In the genomic region with DNA sequence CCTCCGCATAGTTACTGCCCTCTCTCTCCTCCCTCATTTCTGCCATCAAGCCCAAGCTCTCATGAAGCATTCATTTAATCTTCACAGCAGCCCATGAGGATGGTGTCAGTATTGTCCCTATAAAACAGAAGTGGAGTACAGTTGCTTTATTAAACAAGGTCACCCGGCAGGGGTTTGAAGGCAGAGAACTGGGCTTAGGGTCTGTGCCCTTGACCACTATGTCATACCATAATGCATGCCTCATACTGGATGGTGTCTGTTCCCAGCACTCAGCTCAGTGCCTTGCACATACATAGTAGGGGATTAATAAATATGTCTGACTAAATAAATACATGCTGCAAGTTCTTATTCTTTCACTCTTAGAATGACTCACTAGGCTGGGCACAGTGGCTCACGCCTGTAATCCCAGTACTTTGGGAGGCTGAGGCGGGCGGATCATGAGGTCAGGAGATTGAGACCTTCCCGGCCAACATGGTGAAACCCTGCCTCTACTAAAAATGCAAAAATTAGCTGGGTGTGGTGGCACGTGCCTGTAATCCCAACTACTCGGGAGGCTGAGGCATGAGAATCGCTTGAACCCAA, we compare ENCODE assay signal across 8 cellular contexts. TPM values are rescaled to one million over a fixed set of nuclear protein-coding genes. Genes with fewer than 3 reads are reported as not detected.
DNase-seq lines count a peak whose midpoint lies in the region; ATAC-seq, FAIRE-seq and TF ChIP-seq lines count a peak whose summit lies in the region.
"Not testable (repeated sequence)": the region's sequence is repeated elsewhere in the genome, so short reads cannot be mapped to it uniquely, and the experiment has no call there.

No MANE protein-coding gene starts in this region.

- H3K9me3 ChIP-seq in A549, pancreas: not testable (repeated sequence)

- POLR2A ChIA-PET in A549 (lab: Yijun Ruan, JAX) = interaction anchor here (0.6 to 5.5 kb wide), 11 partner anchors 12 to 220 kb away, joined by 3 to 119 read pairs (median 5); partner anchors contain the start of genes NMB and SEC11A
- POLR2A ChIA-PET in T-cell (lab: Charles Lee) = interaction anchor here (0.6 to 1.2 kb wide), 7 partner anchors 12 to 60 kb away, joined by 3 to 5 read pairs (median 4); no protein-coding TSS in a partner anchor

- not testable (repeated sequence) for FAIRE-seq in A549 (lab: Jason Lieb, UNC); pancreas (lab: Jason Lieb, UNC)

- H3K27ac ChIP-seq in A549 (peak overlapping the region; percentile 82 to 91), pancreas (peak overlapping the region in 2 of 4 donors; percentile 57 to 62)

- H3K27ac Mint-ChIP-seq in T-cell = peak overlapping the region; percentile 89 to 90

- H3K4me1 Mint-ChIP-seq in T-cell = peaks cover 44 to 47% (median 44%) of the 10 kb centered on the region in 3 donors

- not testable (repeated sequence) for TF ChIP-seq EP300 in A549 (IDR thresholded peaks at IDR 0.05)

- not testable (repeated sequence) for TF ChIP-seq CTCF in A549 (IDR thresholded peaks at IDR 0.05); pancreas (IDR thresholded peaks at IDR 0.05)

- CTCF ChIA-PET in A549 (lab: Yijun Ruan, JAX) = interaction anchor here (0.6 to 5.1 kb wide), 11 partner anchors 12 to 193 kb away, joined by 3 to 27 read pairs (median 5); partner anchors contain the start of gene SEC11A
- CTCF ChIA-PET in T-cell (lab: Charles Lee) = interaction anchor here (0.6 to 1.9 kb wide), 12 partner anchors 11 to 1682 kb away, joined by 3 to 18 read pairs (median 3); partner anchors contain the start of gene SEC11A (in 1 of the 2)

- H3K4me3 Mint-ChIP-seq in T-cell = peak overlapping the region; percentile 68 to 76 (median 70)

- not testable (repeated sequence) for H3K36me3 ChIP-seq in pancreas

- TF ChIP-seq RAD21 in A549 (conservative IDR thresholded peaks at IDR 0.05 in 1 of 2, IDR thresholded peaks at IDR 0.05 in 1 of 2) = not testable (repeated sequence)

- H3K4me2 ChIP-seq in A549 = peak overlapping the region; percentile 71

- H3K36me3 Mint-ChIP-seq in T-cell = not testable (repeated sequence)

- H3K4me1 ChIP-seq in A549 = peaks cover 41% of the 10 kb centered on the region
- not testable (repeated sequence) for H3K4me1 ChIP-seq in pancreas

- H3K9me3 Mint-ChIP-seq in T-cell = not testable (repeated sequence)

- ATAC-seq in A549 = peak; percentile 74
- peak; percentile 33 for ATAC-seq in GM19023 (IDR thresholded peaks at IDR 0.05; ENCODE audit: unreplicated experiment)
- peak; percentile 29 for ATAC-seq in HG02623 (IDR thresholded peaks at IDR 0.05; ENCODE audit: unreplicated experiment)
- peak; percentile 28 for ATAC-seq in HG03565 (IDR thresholded peaks at IDR 0.05; ENCODE audit: unreplicated experiment)
- ATAC-seq in T-cell (replicated peaks in 1 of 4) = peak in 2 of 4 experiments; percentile 4 to 9
- peak; percentile 14 for ATAC-seq in left ventricle myocardium superior
- peak; percentile 31 to 44 (median 40) for ATAC-seq in pancreas

- TF ChIP-seq POLR2A in A549 (IDR thresholded peaks at IDR 0.05; ENCODE audit: low read length) = not testable (repeated sequence)

- not testable (repeated sequence) for H3K27me3 ChIP-seq in pancreas

- DNase-seq in A549 (ENCODE audit: low read depth in 1 of 2, low spot score in 1 of 2) = peak; percentile 46 to 55
- peak in 1 of 34 experiments; percentile 22 for DNase-seq in T-cell
- DNase-seq in amniotic epithelial cell (ENCODE audit: low read depth) = peak; percentile 81
- not testable (repeated sequence) for DNase-seq in left ventricle myocardium superior, pancreas

- H3K4me3 ChIP-seq in A549 (peak overlapping the region; percentile 7; the same call in 1 of the 3 replicates), pancreas (peak overlapping the region in 2 of 4 donors; percentile 4 to 30)

- intact Hi-C loops in left ventricle myocardium superior (cut with micrococcal nuclease); pancreas (cut with DNase I): not testable (repeated sequence)

- WGBS in A549 (ENCODE audit: missing lambda C conversion rate) = 41% methylated on average over 9 of the region's 9 CpGs
- 83 to 85% methylated on average over 9 of the region's 9 CpGs for WGBS in pancreas, 2 donors

- not testable (repeated sequence) for H3K27me3 Mint-ChIP-seq in T-cell

TF ChIP-seq in A549, 52 proteins besides CTCF, POLR2A, EP300 and RAD21:
- TF ChIP-seq MYC (IDR thresholded peaks at IDR 0.05; ENCODE audit: borderline replicate concordance, low read length) (0 out of 2 replicates have a peak, but pooled peaks have one; percentile 2), EHF (CRISPR knock-in tag; IDR thresholded peaks at IDR 0.05) (0 out of 2 replicates have a peak, but pooled peaks have one; percentile 51), FOSL2 (IDR thresholded peaks at IDR 0.05) (peak; percentile 53; the same call in 1 of the 2 replicates), FOSL2 (CRISPR knock-in tag; IDR thresholded peaks at IDR 0.05) (peak; percentile 61), JUN (IDR thresholded peaks at IDR 0.05) (0 out of 5 replicates have a peak, but pooled peaks of 1 of the 2 experiments have one; percentile 12), HOXB13 (CRISPR knock-in tag; IDR thresholded peaks at IDR 0.05; ENCODE audit: low read depth) (peak; percentile 57; the same call in 1 of the 2 replicates), MAX (IDR thresholded peaks at IDR 0.05) (peak; percentile 2; the same call in 1 of the 2 replicates)

RNA-seq across cellular contexts. Expression of gene ZNF592, which starts 12.8 kb away (rescaled TPM):
- polyA plus RNA-seq in A549 (2011; rRNA removed) (12.4 and 15.6 TPM in 2 replicates), A549 (2017; fragmentation: RNase III; extraction: RNeasy Plus Mini Kit Qiagen cat#74134 plus additional on column Dnase treatment) (12.9 to 14.3 TPM (median 13.9 TPM) in 3 replicates), pancreas (1 to 10 TPM; 9.1 to 9.9 TPM)
- 14.5 and 20.8 TPM in 2 replicates for polyA plus RNA-seq in A549 (2012; cell fraction: cytosol; rRNA removed)
- 29.2 and 40.6 TPM in 2 replicates for polyA plus RNA-seq in A549 (2012; cell fraction: nucleus; rRNA removed)
- polyA minus RNA-seq in A549 (2011; rRNA and poly(A)+ RNA removed) = 25.7 and 27.9 TPM in 2 replicates
- total RNA-seq in T-cell (10 to 100 TPM; 34.5 to 43.6 (median 39.0) TPM), left ventricle myocardium superior (20.0 TPM), pancreas (10 to 100 TPM; 11.5 to 16.6 (median 12.2) TPM)

RNA-seq across cellular contexts. Expression of gene SEC11A, which starts 19.6 kb away (rescaled TPM):
- 237 and 490 TPM in 2 replicates for polyA plus RNA-seq in A549 (2011; rRNA removed)
- polyA plus RNA-seq in A549 (2012; cell fraction: cytosol; rRNA removed) = 127 and 147 TPM in 2 replicates
- polyA plus RNA-seq in A549 (2012; cell fraction: nucleus; rRNA removed) = 50.4 and 80.1 TPM in 2 replicates
- polyA plus RNA-seq in A549 (2017; fragmentation: RNase III; extraction: RNeasy Plus Mini Kit Qiagen cat#74134 plus additional on column Dnase treatment) = 369 to 396 TPM (median 380 TPM) in 3 replicates
- 88.6 and 117 TPM in 2 replicates for polyA minus RNA-seq in A549 (2011; rRNA and poly(A)+ RNA removed)
- 10 to 100 TPM; 52.3 to 68.9 (median 66.5) TPM for total RNA-seq in T-cell
- total RNA-seq in left ventricle myocardium superior = 94.6 TPM
- 10 to 100 TPM; 43.7 to 77.5 (median 67.8) TPM for total RNA-seq in pancreas
- polyA plus RNA-seq in pancreas = 10 to 100 TPM; 71.3 to 98.7 TPM
